ENCODE assay signal across 9 cellular contexts in the genomic region with DNA sequence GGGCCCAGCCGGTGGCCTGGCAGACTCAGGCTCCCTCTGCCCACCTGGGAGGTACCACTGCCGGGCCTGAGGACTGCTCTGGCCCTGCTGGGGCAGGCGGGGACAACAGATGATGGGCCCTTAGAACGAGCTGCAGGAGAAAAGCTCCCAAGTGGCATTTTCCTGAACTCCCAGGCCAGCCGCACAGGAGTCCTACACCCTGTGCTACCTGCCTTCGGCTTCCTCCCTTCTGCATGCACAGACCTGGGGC. TPM values are rescaled to one million over a fixed set of nuclear protein-coding genes. Genes with fewer than 3 reads are reported as not detected.
DNase-seq lines count a peak whose midpoint lies in the region; ATAC-seq and TF ChIP-seq lines count a peak whose summit lies in the region.
"Had no signal": no experiment of that assay in that cellular context is flagged by ENCODE, and none has a peak within 500 bp of the region (broad histone marks: within the 10 kb centered on the region; RNA-seq: fewer than 3 reads in every experiment).

No MANE protein-coding gene starts in this region.

- H3K9me2 ChIP-seq in SK-N-SH, result no peaks in the 10 kb centered on the region
- H3K9me2 ChIP-seq in Karpas-422 (replicated peaks; ENCODE audit: insufficient read depth, low read length), result no peaks in the 10 kb centered on the region

- H3K79me2 ChIP-seq in SK-N-SH (ENCODE audit: insufficient read depth) (peaks cover 18% of the 10 kb centered on the region; the same call in 1 of the 2 replicates), Karpas-422 (ENCODE audit: low read length) (no peaks in the 10 kb centered on the region)

- H2AFZ ChIP-seq in SK-N-SH (ENCODE audit: low read depth) (no peak overlapping the region), Karpas-422 (ENCODE audit: low read length) (no peak overlapping the region)

- peak overlapping the region; percentile 49 for H3K4me3 Mint-ChIP-seq in activated T-cell treated with anti-CD3 and anti-CD28 coated beads, Interleukin-2, amount 50 U/mL, for 4 hours

- TF ChIP-seq EP300 in SK-N-SH (IDR thresholded peaks at IDR 0.05; ENCODE audit: borderline replicate concordance in 1 of 2, low read depth in 1 of 2, low read length in 1 of 2), result no peak

- no peak for TF ChIP-seq RAD21 in SK-N-SH (IDR thresholded peaks at IDR 0.05; ENCODE audit: low read length)

- CTCF ChIA-PET in SK-N-SH (lab: Yijun Ruan, JAX), result interaction anchor here (1.0 to 2.2 kb wide), 5 partner anchors 11 to 328 kb away, joined by 3 to 14 read pairs (median 4); partner anchors contain the start of gene DSTN

- TF ChIP-seq CTCF in SK-N-SH (IDR thresholded peaks at IDR 0.05) (no peak), thoracic aorta (IDR thresholded peaks at IDR 0.05) (peak; percentile 46)

- H3K27me3 ChIP-seq in SK-N-SH (ENCODE audit: insufficient read depth) (no peaks in the 10 kb centered on the region), thoracic aorta (replicated peaks; ENCODE audit: insufficient read depth) (no peaks in the 10 kb centered on the region), Karpas-422 (ENCODE audit: low read length) (no peaks in the 10 kb centered on the region)

- POLR2A ChIA-PET in SK-N-SH (lab: Yijun Ruan, JAX), result no interaction called here

- no peaks in the 10 kb centered on the region for H3K27me3 Mint-ChIP-seq in activated T-cell treated with anti-CD3 and anti-CD28 coated beads, Interleukin-2, amount 50 U/mL, for 4 hours (ENCODE audit: low read depth)

- H3K9ac ChIP-seq in SK-N-SH, result no peak overlapping the region
- H3K9ac ChIP-seq in Karpas-422 (ENCODE audit: low read length), result no peak overlapping the region

- H3K4me1 Mint-ChIP-seq in activated T-cell treated with anti-CD3 and anti-CD28 coated beads, Interleukin-2, amount 50 U/mL, for 4 hours (ENCODE audit: low read depth), result peaks cover 41% of the 10 kb centered on the region

- H3K36me3 Mint-ChIP-seq in activated T-cell treated with anti-CD3 and anti-CD28 coated beads, Interleukin-2, amount 50 U/mL, for 4 hours (ENCODE audit: insufficient read depth), result peaks cover 5% of the 10 kb centered on the region

- H3K9me3 Mint-ChIP-seq in activated T-cell treated with anti-CD3 and anti-CD28 coated beads, Interleukin-2, amount 50 U/mL, for 4 hours, result no peaks in the 10 kb centered on the region

- H3K36me3 ChIP-seq in SK-N-SH (replicated peaks in 1 of 2; ENCODE audit: control insufficient read depth in 1 of 2, insufficient read depth in 2 of 2, low read length in 1 of 2), result peaks cover 24 to 38% of the 10 kb centered on the region in 2 experiments
- peaks cover 38% of the 10 kb centered on the region for H3K36me3 ChIP-seq in thoracic aorta
- H3K36me3 ChIP-seq in Karpas-422 (ENCODE audit: insufficient read depth, low read length), result no peaks in the 10 kb centered on the region

- H3K4me1 ChIP-seq in SK-N-SH (ENCODE audit: control insufficient read depth in 1 of 2, insufficient read depth in 2 of 2, low read depth in 1 of 2, low read length in 1 of 2) (no peaks in the 10 kb centered on the region), thoracic aorta (ENCODE audit: control insufficient read depth in 1 of 2, low read depth in 2 of 2) (peaks cover 69 to 91% of the 10 kb centered on the region in 2 donors), Karpas-422 (ENCODE audit: low read length) (no peaks in the 10 kb centered on the region)

- ATAC-seq in SK-N-SH treated with all-trans-retinoic acid at 6 μM for 48 hours, result peak; percentile 68
- peak; percentile 38 to 41 for ATAC-seq in activated T-cell treated with anti-CD3 and anti-CD28 coated beads, Interleukin-2, amount 50 U/mL, for 4 hours
- ATAC-seq in thoracic aorta (ENCODE audit: insufficient number of reproducible peaks, low FRiP score, low read depth), result no peak

- WGBS in SK-N-SH (ENCODE audit: low lambda C conversion rate), result no CpG with 5 or more reads among the region's 6 CpGs

- H3K4me3 ChIP-seq in SK-N-SH (ENCODE audit: low read depth in 2 of 2, low read length in 1 of 2) (no peak overlapping the region), thoracic aorta (peak overlapping the region; percentile 35), Karpas-422 (ENCODE audit: low read length) (no peak overlapping the region)

- no peaks in the 10 kb centered on the region for H3K9me3 ChIP-seq in SK-N-SH
- no peaks in the 10 kb centered on the region for H3K9me3 ChIP-seq in thoracic aorta
- no peaks in the 10 kb centered on the region for H3K9me3 ChIP-seq in Karpas-422 (ENCODE audit: low read length)

- peaks cover 38% of the 10 kb centered on the region for H4K20me1 ChIP-seq in SK-N-SH (ENCODE audit: insufficient read depth)
- no peaks in the 10 kb centered on the region for H4K20me1 ChIP-seq in Karpas-422 (ENCODE audit: insufficient read depth, low read depth, low read length)

- DNase-seq in SK-N-SH (no peak), islet precursor cell (peak; percentile 81), thoracic aorta (ENCODE audit: low spot score) (no peak), NCI-H524 (lab: John Stamatoyannopoulos, UW) (no peak), inferior parietal cortex (ENCODE audit: extremely low spot score) (no peak), Karpas-422 (no peak)
- no peak for DNase-seq in activated T-cell treated with anti-CD3 and anti-CD28 coated beads, Interleukin-2, amount 50 U/mL, for 4 hours
- DNase-seq: NCI-H1048 had no signal

- no peak overlapping the region; a peak in 1 of 4 replicates for H3K27ac ChIP-seq in SK-N-SH (ENCODE audit: low read depth in 2 of 2, low read length in 1 of 2)
- H3K27ac ChIP-seq in thoracic aorta, result peak overlapping the region; percentile 83 to 87
- H3K27ac ChIP-seq in Karpas-422 (ENCODE audit: low read length), result no peak overlapping the region

- peaks cover 25% of the 10 kb centered on the region for H3F3A ChIP-seq in SK-N-SH (replicated peaks; ENCODE audit: insufficient read depth)

- H3K4me2 ChIP-seq in SK-N-SH, result no peak overlapping the region
- H3K4me2 ChIP-seq in Karpas-422 (ENCODE audit: low read depth, low read length, poor library complexity, severe bottlenecking), result no peak overlapping the region

TF ChIP-seq in SK-N-SH treated with all-trans-retinoic acid at 6 μM for 48 hours, 23 proteins besides CTCF, POLR2A, EP300 and RAD21 (continues in another document):
- TF ChIP-seq ZNF8 (CRISPR knock-in tag; IDR thresholded peaks at IDR 0.05) (no peak), POU6F1 (CRISPR knock-in tag; IDR thresholded peaks at IDR 0.05; ENCODE audit: borderline replicate concordance, low read depth) (no peak), OSR1 (CRISPR knock-in tag; IDR thresholded peaks at IDR 0.05) (no peak)

TF ChIP-seq in SK-N-SH, 30 proteins besides CTCF, POLR2A, EP300 and RAD21 (continues in another document):
- TF ChIP-seq SMC3 (IDR thresholded peaks at IDR 0.05; ENCODE audit: low read depth, low read length) (no peak), ELF1 (IDR thresholded peaks at IDR 0.05) (no peak), TEAD4 (IDR thresholded peaks at IDR 0.05; ENCODE audit: borderline replicate concordance, insufficient read depth) (no peak), EZH2phosphoT487 (IDR thresholded peaks at IDR 0.05; ENCODE audit: borderline replicate concordance, low read depth) (no peak), POLR2AphosphoS5 (IDR thresholded peaks at IDR 0.05; ENCODE audit: low read depth, low read length) (no peak), FOXM1 (IDR thresholded peaks at IDR 0.05; ENCODE audit: low read depth) (no peak), FOSL2 (IDR thresholded peaks at IDR 0.05; ENCODE audit: borderline replicate concordance, low read depth) (no peak), RXRA (IDR thresholded peaks at IDR 0.05; ENCODE audit: borderline replicate concordance, low read depth) (no peak), RFX5 (IDR thresholded peaks at IDR 0.05; ENCODE audit: low read length) (no peak), MXI1 (IDR thresholded peaks at IDR 0.05; ENCODE audit: low read depth, low read length) (no peak), GABPA (IDR thresholded peaks at IDR 0.05; ENCODE audit: low read depth) (no peak), MEF2A (IDR thresholded peaks at IDR 0.05; ENCODE audit: borderline replicate concordance, low read depth) (no peak), TAF1 (IDR thresholded peaks at IDR 0.05; ENCODE audit: borderline replicate concordance, low read depth, low read length) (no peak), YY1 (IDR thresholded peaks at IDR 0.05; ENCODE audit: low read depth) (no peak), NRF1 (IDR thresholded peaks at IDR 0.05; ENCODE audit: low read depth, low read length) (no peak)
- TF ChIP-seq, protein P1, sequence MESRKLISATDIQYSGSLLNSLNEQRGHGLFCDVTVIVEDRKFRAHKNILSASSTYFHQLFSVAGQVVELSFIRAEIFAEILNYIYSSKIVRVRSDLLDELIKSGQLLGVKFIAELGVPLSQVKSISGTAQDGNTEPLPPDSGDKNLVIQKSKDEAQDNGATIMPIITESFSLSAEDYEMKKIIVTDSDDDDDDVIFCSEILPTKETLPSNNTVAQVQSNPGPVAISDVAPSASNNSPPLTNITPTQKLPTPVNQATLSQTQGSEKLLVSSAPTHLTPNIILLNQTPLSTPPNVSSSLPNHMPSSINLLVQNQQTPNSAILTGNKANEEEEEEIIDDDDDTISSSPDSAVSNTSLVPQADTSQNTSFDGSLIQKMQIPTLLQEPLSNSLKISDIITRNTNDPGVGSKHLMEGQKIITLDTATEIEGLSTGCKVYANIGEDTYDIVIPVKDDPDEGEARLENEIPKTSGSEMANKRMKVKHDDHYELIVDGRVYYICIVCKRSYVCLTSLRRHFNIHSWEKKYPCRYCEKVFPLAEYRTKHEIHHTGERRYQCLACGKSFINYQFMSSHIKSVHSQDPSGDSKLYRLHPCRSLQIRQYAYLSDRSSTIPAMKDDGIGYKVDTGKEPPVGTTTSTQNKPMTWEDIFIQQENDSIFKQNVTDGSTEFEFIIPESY (IDR thresholded peaks at IDR 0.05; ENCODE audit: borderline replicate concordance, low read depth), result no peak
- TF ChIP-seq, protein P2, sequence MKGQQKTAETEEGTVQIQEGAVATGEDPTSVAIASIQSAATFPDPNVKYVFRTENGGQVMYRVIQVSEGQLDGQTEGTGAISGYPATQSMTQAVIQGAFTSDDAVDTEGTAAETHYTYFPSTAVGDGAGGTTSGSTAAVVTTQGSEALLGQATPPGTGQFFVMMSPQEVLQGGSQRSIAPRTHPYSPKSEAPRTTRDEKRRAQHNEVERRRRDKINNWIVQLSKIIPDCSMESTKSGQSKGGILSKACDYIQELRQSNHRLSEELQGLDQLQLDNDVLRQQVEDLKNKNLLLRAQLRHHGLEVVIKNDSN (IDR thresholded peaks at IDR 0.05; ENCODE audit: borderline replicate concordance, low read depth), result no peak

RNA-seq across cellular contexts. Expression of gene DSTN, which starts 41.3 kb away (rescaled TPM):
- 151 and 167 TPM in 2 replicates for polyA plus RNA-seq in SK-N-SH (2012; rRNA removed)
- 249 and 348 TPM in 2 replicates for polyA plus RNA-seq in SK-N-SH (2012; cell fraction: cytosol; rRNA removed)
- 57.6 and 74.2 TPM in 2 replicates for polyA plus RNA-seq in SK-N-SH (2012; cell fraction: nucleus; rRNA removed)
- total RNA-seq in activated T-cell treated with anti-CD3 and anti-CD28 coated beads, Interleukin-2, amount 50 U/mL, for 4 hours, result 10 to 100 TPM; 55.0 to 70.3 (median 63.6) TPM
- 1,000 to 10,000 TPM; 1,342 to 1,977 TPM for total RNA-seq in thoracic aorta
- 8.9 and 9.5 TPM in 2 replicates for total RNA-seq in Karpas-422 (2014; rRNA removed; shearing (Covaris generic); ENCODE audit: low replicate concordance)

Comparison
In these comparisons a context has a peak if more than half of its experiments do, and no peak if none do; other contexts are left out.
1. H3K27ac ChIP-seq: peak in thoracic aorta (2 of 2); none in SK-N-SH (0 of 2) and Karpas-422 (single experiment).
2. RNA of gene DSTN, which starts 41.3 kb away (total RNA-seq): 1,342 to 1,977 TPM in thoracic aorta; 55.0 to 70.3 TPM in activated T-cell treated with anti-CD3 and anti-CD28 coated beads, Interleukin-2, amount 50 U/mL, for 4 hours and 8.9 to 9.5 TPM in Karpas-422; every median in the first group is over 10 times any median in the second.